8 cellular contexts compared by ENCODE assay signal in genomic region chr4:128811571-128812359, GRCh38. TPM values are rescaled to one million over a fixed set of nuclear protein-coding genes. Genes with fewer than 3 reads are reported as not detected.
A peak's percentile ranks its signal among the peaks of the same experiment; 100 is the strongest.
DNase-seq lines count a peak whose midpoint lies in the region; ATAC-seq and TF ChIP-seq lines count a peak whose summit lies in the region.

No MANE protein-coding gene starts in this region.

- H3K9ac ChIP-seq in endocrine pancreas (ENCODE audit: control insufficient read depth, insufficient read depth, low read length) = peak overlapping the region; percentile 68

- H3K4me3 Mint-ChIP-seq in activated CD8-positive, alpha-beta memory T cell treated with anti-CD3 and anti-CD28 coated beads, Interleukin-2, amount 10 ng/mL, durations not matched to agents 7 days and 5 days = peak overlapping the region; percentile 98
- H3K4me3 Mint-ChIP-seq in mesothelial cell of epicardium = peak overlapping the region; percentile 99

- H3K9me3 Mint-ChIP-seq in activated CD8-positive, alpha-beta memory T cell treated with anti-CD3 and anti-CD28 coated beads, Interleukin-2, amount 10 ng/mL, durations not matched to agents 7 days and 5 days (ENCODE audit: low read depth) = no peaks in the 10 kb centered on the region
- no peaks in the 10 kb centered on the region for H3K9me3 Mint-ChIP-seq in mesothelial cell of epicardium

- H3K4me3 ChIP-seq in endocrine pancreas (ENCODE audit: control insufficient read depth, insufficient read depth, low read length) = no peak overlapping the region

- peaks cover 23% of the 10 kb centered on the region for H3K4me1 Mint-ChIP-seq in activated CD8-positive, alpha-beta memory T cell treated with anti-CD3 and anti-CD28 coated beads, Interleukin-2, amount 10 ng/mL, durations not matched to agents 7 days and 5 days
- peaks cover 18% of the 10 kb centered on the region for H3K4me1 Mint-ChIP-seq in mesothelial cell of epicardium

- H3K27ac Mint-ChIP-seq in activated CD8-positive, alpha-beta memory T cell treated with anti-CD3 and anti-CD28 coated beads, Interleukin-2, amount 10 ng/mL, durations not matched to agents 7 days and 5 days = peak overlapping the region; percentile 99
- H3K27ac Mint-ChIP-seq in mesothelial cell of epicardium = peak overlapping the region; percentile 89

- in situ Hi-C loops in Caki2 (cut with HindIII; ENCODE audit: low pct_unique_long_range_greater_than_20kb, low sequenced_read_pairs) = no loop called here

- H3K36me3 Mint-ChIP-seq in activated CD8-positive, alpha-beta memory T cell treated with anti-CD3 and anti-CD28 coated beads, Interleukin-2, amount 10 ng/mL, durations not matched to agents 7 days and 5 days = peaks cover 6% of the 10 kb centered on the region
- H3K36me3 Mint-ChIP-seq in mesothelial cell of epicardium = no peaks in the 10 kb centered on the region

- no peaks in the 10 kb centered on the region for H3K27me3 Mint-ChIP-seq in activated CD8-positive, alpha-beta memory T cell treated with anti-CD3 and anti-CD28 coated beads, Interleukin-2, amount 10 ng/mL, durations not matched to agents 7 days and 5 days
- H3K27me3 Mint-ChIP-seq in mesothelial cell of epicardium (ENCODE audit: low read depth) = no peaks in the 10 kb centered on the region

- no peaks in the 10 kb centered on the region for H3K9me3 ChIP-seq in endocrine pancreas (ENCODE audit: control insufficient read depth, low read length)

- TF ChIP-seq CTCF in mesothelial cell of epicardium (IDR thresholded peaks at IDR 0.05; ENCODE audit: unreplicated experiment) = no peak

- no peaks in the 10 kb centered on the region for H3K27me3 ChIP-seq in endocrine pancreas (ENCODE audit: control insufficient read depth, insufficient read depth, low read length)

- DNase-seq in Caki2 (ENCODE audit: low read depth) = peak; percentile 94
- DNase-seq in HT-29 (ENCODE audit: low spot score) = peak; percentile 74
- peak; percentile 90 to 91 for DNase-seq in NOMO-1 (lab: John Stamatoyannopoulos, UW; ENCODE audit: unreplicated experiment in 2 of 2)
- DNase-seq in activated CD8-positive, alpha-beta memory T cell treated with anti-CD3 and anti-CD28 coated beads, Interleukin-2, amount 10 ng/mL, durations not matched to agents 7 days and 5 days = peak; percentile 90
- peak; percentile 61 to 80 for DNase-seq in mesothelial cell of epicardium (ENCODE audit: low spot score in 2 of 2, unreplicated experiment in 2 of 2)
- peak; percentile 77 to 85 for DNase-seq in stimulated activated CD8-positive, alpha-beta memory T cell treated with anti-CD3 and anti-CD28 coated beads, Interleukin-15, amount 100 ng/mL, for 48 hours (ENCODE audit: low read depth in 2 of 2)

- peak; percentile 45 for ATAC-seq in GM21367 (IDR thresholded peaks at IDR 0.05; ENCODE audit: unreplicated experiment)
- ATAC-seq in activated CD8-positive, alpha-beta memory T cell treated with anti-CD3 and anti-CD28 coated beads, Interleukin-2, amount 10 ng/mL, durations not matched to agents 7 days and 5 days = peak; percentile 52

- CTCF ChIA-PET in activated CD8-positive, alpha-beta memory T cell treated with anti-CD3 and anti-CD28 coated beads, Interleukin-2, amount 10 ng/mL, durations not matched to agents 7 days and 5 days (lab: Charles Lee) = interaction anchor here (0.9 to 3.7 kb wide), 10 partner anchors 9 to 846 kb away, joined by 3 to 18 read pairs (median 4); partner anchors contain the start of genes ABHD18, MFSD8 and SCLT1

- H3K4me1 ChIP-seq in endocrine pancreas (ENCODE audit: control insufficient read depth, insufficient read depth, low read length) = peaks cover 17% of the 10 kb centered on the region

- no peaks in the 10 kb centered on the region for H3K36me3 ChIP-seq in endocrine pancreas (ENCODE audit: control insufficient read depth, insufficient read depth, low read length)

RNA-seq across cellular contexts. Expression of gene JADE1, which starts 2.3 kb away (rescaled TPM):
- total RNA-seq in Caki2 (2014; rRNA removed; shearing (Covaris generic); ENCODE audit: low replicate concordance) = 23.2 and 25.2 TPM in 2 replicates
- total RNA-seq in HT-29 (2014; rRNA removed; shearing (Covaris generic)) = 14.1 and 18.3 TPM in 2 replicates
- 10 to 100 TPM; 30.4 to 31.2 TPM for total RNA-seq in activated CD8-positive, alpha-beta memory T cell treated with anti-CD3 and anti-CD28 coated beads, Interleukin-2, amount 10 ng/mL, durations not matched to agents 7 days and 5 days
- total RNA-seq in mesothelial cell of epicardium = 18.6 to 21.0 TPM (median 19.8 TPM) in 3 replicates
